In genomic region chr2:27050996-27051901, GRCh38 we compare ENCODE assay signal across 8 cellular contexts. TPM values are rescaled to one million over a fixed set of nuclear protein-coding genes. Genes with fewer than 3 reads are reported as not detected.
A peak's percentile ranks its signal among the peaks of the same experiment; 100 is the strongest.
DNase-seq lines count a peak whose midpoint lies in the region; ATAC-seq and TF ChIP-seq lines count a peak whose summit lies in the region.

A gene with protein sequence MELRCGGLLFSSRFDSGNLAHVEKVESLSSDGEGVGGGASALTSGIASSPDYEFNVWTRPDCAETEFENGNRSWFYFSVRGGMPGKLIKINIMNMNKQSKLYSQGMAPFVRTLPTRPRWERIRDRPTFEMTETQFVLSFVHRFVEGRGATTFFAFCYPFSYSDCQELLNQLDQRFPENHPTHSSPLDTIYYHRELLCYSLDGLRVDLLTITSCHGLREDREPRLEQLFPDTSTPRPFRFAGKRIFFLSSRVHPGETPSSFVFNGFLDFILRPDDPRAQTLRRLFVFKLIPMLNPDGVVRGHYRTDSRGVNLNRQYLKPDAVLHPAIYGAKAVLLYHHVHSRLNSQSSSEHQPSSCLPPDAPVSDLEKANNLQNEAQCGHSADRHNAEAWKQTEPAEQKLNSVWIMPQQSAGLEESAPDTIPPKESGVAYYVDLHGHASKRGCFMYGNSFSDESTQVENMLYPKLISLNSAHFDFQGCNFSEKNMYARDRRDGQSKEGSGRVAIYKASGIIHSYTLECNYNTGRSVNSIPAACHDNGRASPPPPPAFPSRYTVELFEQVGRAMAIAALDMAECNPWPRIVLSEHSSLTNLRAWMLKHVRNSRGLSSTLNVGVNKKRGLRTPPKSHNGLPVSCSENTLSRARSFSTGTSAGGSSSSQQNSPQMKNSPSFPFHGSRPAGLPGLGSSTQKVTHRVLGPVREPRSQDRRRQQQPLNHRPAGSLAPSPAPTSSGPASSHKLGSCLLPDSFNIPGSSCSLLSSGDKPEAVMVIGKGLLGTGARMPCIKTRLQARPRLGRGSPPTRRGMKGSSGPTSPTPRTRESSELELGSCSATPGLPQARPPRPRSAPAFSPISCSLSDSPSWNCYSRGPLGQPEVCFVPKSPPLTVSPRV (plus strand): TSS chr2:27051668. CDS start chr2:27052959, 1,291 bp downstream.

- H3K27me3 Mint-ChIP-seq in CD14-positive monocyte (ENCODE audit: low read depth in 3 of 3): peaks cover 5 to 15% (median 12%) of the 10 kb centered on the region in 3 donors
- peaks cover 5% of the 10 kb centered on the region for H3K27me3 Mint-ChIP-seq in activated CD4-positive, alpha-beta T cell treated with anti-CD3 and anti-CD28 coated beads, Interleukin-2, amount 10 ng/mL, durations not matched to agents 7 days and 5 days

- POLR2A ChIA-PET in activated CD4-positive, alpha-beta T cell treated with anti-CD3 and anti-CD28 coated beads, Interleukin-2, amount 10 ng/mL, durations not matched to agents 7 days and 5 days (lab: Charles Lee): interaction anchor here (0.5 to 1.5 kb wide), 9 partner anchors 12 to 467 kb away, joined by 3 to 6 read pairs (median 4); partner anchors contain the start of gene OST4

- H3K9me3 Mint-ChIP-seq in CD14-positive monocyte: no peaks in the 10 kb centered on the region
- no peaks in the 10 kb centered on the region for H3K9me3 Mint-ChIP-seq in activated CD4-positive, alpha-beta T cell treated with anti-CD3 and anti-CD28 coated beads, Interleukin-2, amount 10 ng/mL, durations not matched to agents 7 days and 5 days

- TF ChIP-seq CTCF in CD14-positive monocyte (IDR thresholded peaks at IDR 0.05): no peak

- intact Hi-C loops in CD14-positive monocyte (cut with micrococcal nuclease): loop anchor here (5.0 kb wide), 1 partner anchor 36 kb away; the partner anchor contains the start of gene KHK (in 2 of the 2)

- CTCF ChIA-PET in activated CD4-positive, alpha-beta T cell treated with anti-CD3 and anti-CD28 coated beads, Interleukin-2, amount 10 ng/mL, durations not matched to agents 7 days and 5 days (lab: Charles Lee): interaction anchor here (0.6 to 3.7 kb wide), 14 partner anchors 11 to 205 kb away, joined by 3 to 29 read pairs (median 5); partner anchors contain the start of genes KHK, OST4 and TMEM214

- H3K36me3 Mint-ChIP-seq in CD14-positive monocyte: peaks cover 13 to 25% of the 10 kb centered on the region in 2 donors
- H3K36me3 Mint-ChIP-seq in activated CD4-positive, alpha-beta T cell treated with anti-CD3 and anti-CD28 coated beads, Interleukin-2, amount 10 ng/mL, durations not matched to agents 7 days and 5 days (ENCODE audit: low read depth): peaks cover 15% of the 10 kb centered on the region

- ATAC-seq in GM19395 (IDR thresholded peaks at IDR 0.05; ENCODE audit: unreplicated experiment) (peak; percentile 72), HG03558 (IDR thresholded peaks at IDR 0.05; ENCODE audit: extremely low read depth, unreplicated experiment) (peak; percentile 37)

- peaks cover 19% of the 10 kb centered on the region for H3K4me1 Mint-ChIP-seq in CD14-positive monocyte
- peaks cover 23% of the 10 kb centered on the region for H3K4me1 Mint-ChIP-seq in activated CD4-positive, alpha-beta T cell treated with anti-CD3 and anti-CD28 coated beads, Interleukin-2, amount 10 ng/mL, durations not matched to agents 7 days and 5 days

- H3K4me3 Mint-ChIP-seq in CD14-positive monocyte: peak within 1 kb of the TSS; percentile 97
- H3K4me3 Mint-ChIP-seq in activated CD4-positive, alpha-beta T cell treated with anti-CD3 and anti-CD28 coated beads, Interleukin-2, amount 10 ng/mL, durations not matched to agents 7 days and 5 days: peak within 1 kb of the TSS; percentile 96

- peak within 1 kb of the TSS; percentile 83 to 96 (median 94) for H3K27ac Mint-ChIP-seq in CD14-positive monocyte
- peak within 1 kb of the TSS; percentile 98 for H3K27ac Mint-ChIP-seq in activated CD4-positive, alpha-beta T cell treated with anti-CD3 and anti-CD28 coated beads, Interleukin-2, amount 10 ng/mL, durations not matched to agents 7 days and 5 days

- DNase-seq in CD14-positive monocyte (ENCODE audit: low spot score) (peak; percentile 91), NCI-H748 (lab: John Stamatoyannopoulos, UW; ENCODE audit: unreplicated experiment) (peak; percentile 95), cortex of kidney (lab: John Stamatoyannopoulos, UW) (peak; percentile 9), left kidney (ENCODE audit: low read depth, low spot score) (peak; percentile 97)
- peak; percentile 96 for DNase-seq in activated CD4-positive, alpha-beta T cell treated with anti-CD3 and anti-CD28 coated beads, Interleukin-2, amount 10 ng/mL, durations not matched to agents 7 days and 5 days
- peak; percentile 96 for DNase-seq in stimulated activated CD4-positive, alpha-beta T cell treated with anti-CD3 and anti-CD28 coated beads, Interleukin-1b, Interleukin-23, amount 100 ng/mL, for 48 hours

RNA-seq across cellular contexts. Expression of the gene that starts here (rescaled TPM):
- 1 to 10 TPM; 4.4 to 4.8 TPM for polyA plus RNA-seq in CD14-positive monocyte
- 10 to 100 TPM; 17.9 to 19.1 TPM for total RNA-seq in activated CD4-positive, alpha-beta T cell treated with anti-CD3 and anti-CD28 coated beads, Interleukin-2, amount 10 ng/mL, durations not matched to agents 7 days and 5 days

Comparison
In these comparisons a context has a peak if more than half of its experiments do, and no peak if none do; other contexts are left out.
1. Peak in every context shown above with its lines: DNase-seq and ATAC-seq.
2. DNase-seq: peak in every context shown above with its lines; median percentile 97 in left kidney; 96 in activated CD4-positive, alpha-beta T cell treated with anti-CD3 and anti-CD28 coated beads, Interleukin-2, amount 10 ng/mL, durations not matched to agents 7 days and 5 days; 96 in stimulated activated CD4-positive, alpha-beta T cell treated with anti-CD3 and anti-CD28 coated beads, Interleukin-1b, Interleukin-23, amount 100 ng/mL, for 48 hours; 95 in NCI-H748; 91 in CD14-positive monocyte; 9 in cortex of kidney.